In the genomic region with DNA sequence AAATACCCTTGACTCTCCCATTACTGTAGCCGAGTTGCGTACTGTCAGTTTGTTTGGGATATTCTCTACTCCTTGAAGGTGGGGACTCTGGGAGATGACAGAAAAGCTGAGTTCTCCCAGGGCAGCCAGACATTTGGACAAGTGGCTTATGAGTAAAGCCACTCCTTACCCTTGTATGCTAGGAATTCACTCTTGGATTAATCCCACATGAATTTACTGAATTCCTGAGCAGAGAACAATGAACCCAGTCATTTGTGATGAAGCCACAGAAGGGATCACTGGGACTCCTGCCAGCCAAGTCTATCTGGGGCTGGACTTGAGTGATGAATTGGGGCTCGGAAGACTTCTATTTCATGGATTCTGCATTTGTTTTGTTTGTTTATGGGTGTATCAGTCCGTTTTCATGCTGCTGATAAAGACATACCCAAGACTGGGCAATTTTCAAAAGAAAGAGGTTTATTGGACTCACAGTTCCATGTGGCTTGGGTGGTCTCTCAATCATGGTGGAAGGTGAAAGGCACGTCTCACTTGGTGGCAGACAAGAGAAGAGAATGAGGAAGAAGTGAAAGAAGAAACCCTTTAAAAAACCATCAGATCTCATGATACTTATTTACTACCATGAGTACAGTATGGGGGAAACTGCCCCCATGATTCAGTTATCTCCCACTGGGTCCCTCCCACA, we compare ENCODE assay signal across 1 cellular context.
TF ChIP-seq lines count a peak whose summit lies in the region.

No MANE protein-coding gene starts in this region.

TF ChIP-seq in K562, 482 proteins besides CTCF, POLR2A, EP300 and RAD21:
- no peak for TF ChIP-seq HDAC2 (IDR thresholded peaks at IDR 0.05)
- peak; percentile 92 for TF ChIP-seq ZNF766 (CRISPR knock-in tag; conservative IDR thresholded peaks at IDR 0.05)
